16 cellular contexts compared by ENCODE assay signal in genomic region chr1:59159557-59160203, GRCh38.
DNase-seq lines count a peak whose midpoint lies in the region; ATAC-seq and TF ChIP-seq lines count a peak whose summit lies in the region.
"Had no signal": no experiment of that assay in that cellular context is flagged by ENCODE, and none has a peak within 500 bp of the region (broad histone marks: within the 10 kb centered on the region; RNA-seq: fewer than 3 reads in every experiment).

No MANE protein-coding gene starts in this region.

- H3K9me3 ChIP-seq in ascending aorta (peaks cover 0 to 6% of the 10 kb centered on the region in 2 donors), gastrocnemius medialis (peaks cover 0 to 9% (median 0%) of the 10 kb centered on the region in 3 donors)

- peak; percentile 17 for ATAC-seq in left ventricle myocardium superior
- ATAC-seq in left cardiac atrium = no peak
- ATAC-seq in gastrocnemius medialis = peak; percentile 39 to 62
- ATAC-seq: HCT116 had no signal

- no peak for TF ChIP-seq CTCF in ascending aorta (IDR thresholded peaks at IDR 0.05)
- no peak for TF ChIP-seq CTCF in gastrocnemius medialis (IDR thresholded peaks at IDR 0.05 in 4 of 5, conservative IDR thresholded peaks at IDR 0.05 in 1 of 5)

- H3K27ac ChIP-seq in ascending aorta = peak overlapping the region; percentile 78 to 84
- H3K27ac ChIP-seq in gastrocnemius medialis = no peak overlapping the region
- H3K27ac ChIP-seq: BLaER1 had no signal

- H3K27me3 ChIP-seq in ascending aorta (no peaks in the 10 kb centered on the region), gastrocnemius medialis (no peaks in the 10 kb centered on the region)
- H3K27me3 ChIP-seq: BLaER1 had no signal

- no peaks in the 10 kb centered on the region for H3K36me3 ChIP-seq in ascending aorta
- H3K36me3 ChIP-seq in gastrocnemius medialis = no peaks in the 10 kb centered on the region
- H3K36me3 ChIP-seq: BLaER1 had no signal

- H3K4me3 ChIP-seq in ascending aorta (no peak overlapping the region), gastrocnemius medialis (no peak overlapping the region)
- H3K4me3 ChIP-seq: BLaER1 had no signal

- no peak for TF ChIP-seq POLR2A in gastrocnemius medialis (IDR thresholded peaks at IDR 0.05)

- DNase-seq in left ventricle myocardium superior = no peak
- no peak for DNase-seq in left cardiac atrium
- DNase-seq in ascending aorta (ENCODE audit: low spot score in 2 of 2) = no peak
- DNase-seq in gastrocnemius medialis = no peak
- no peak for DNase-seq in DMS114 treated with DMSO at 0.1 percent for 48 hours (lab: John Stamatoyannopoulos, UW; ENCODE audit: unreplicated experiment)
- DNase-seq in activated gamma-delta T cell (lab: John Stamatoyannopoulos, UW) = no peak
- DNase-seq in stimulated activated CD4-positive, alpha-beta T cell treated with anti-CD3 and anti-CD28 coated beads, Interleukin-4, amount 100 ng/mL, for 1 hour = no peak
- DNase-seq: 8988T; CD4-positive, alpha-beta memory T cell; DMS79 treated with DMSO at 0.1 percent for 48 hours; GF-D8; GOT3; H7; HFFc6 had no signal

- in situ Hi-C loops in gastrocnemius medialis (cut with MboI; ENCODE audit: low sequenced_read_pairs in 4 of 4) = loop anchor here in 1 of 4 donors (10.0 kb wide), 3 partner anchors 65 to 535 kb away; partner anchors contain the start of gene FGGY

- intact Hi-C loops in left ventricle myocardium superior (cut with micrococcal nuclease) = loop anchor here (10.0 kb wide), 1 partner anchor 135 kb away; the partner anchor contains the start of gene FGGY
- intact Hi-C loops in left cardiac atrium (cut with DNase I) = loop anchor here in 1 of 2 donors (10.0 kb wide), 1 partner anchor 135 kb away; the partner anchor contains the start of gene FGGY
- intact Hi-C loops in ascending aorta (cut with DNase I) = no loop called here
- intact Hi-C loops in gastrocnemius medialis (cut with DNase I; ENCODE audit: low total_unique reads) = no loop called here

- H3K4me1 ChIP-seq in ascending aorta = peaks cover 9 to 46% of the 10 kb centered on the region in 2 donors
- H3K4me1 ChIP-seq in gastrocnemius medialis = peaks cover 15 to 38% of the 10 kb centered on the region in 2 donors
- H3K4me1 ChIP-seq: BLaER1 had no signal

Comparison
In these comparisons a context has a peak if more than half of its experiments do, and no peak if none do; other contexts are left out.
1. ATAC-seq: peak in left ventricle myocardium superior (single experiment) and gastrocnemius medialis (2 of 2); none in left cardiac atrium (0 of 2).
2. H3K27ac ChIP-seq: peak in ascending aorta (2 of 2); none in gastrocnemius medialis (0 of 4).